ENCODE assay signal across 14 cellular contexts in genomic region chr17:1976683-1977064, GRCh38. TPM values are rescaled to one million over a fixed set of nuclear protein-coding genes. Genes with fewer than 3 reads are reported as not detected.
A peak's percentile ranks its signal among the peaks of the same experiment; 100 is the strongest.
DNase-seq lines count a peak whose midpoint lies in the region; ATAC-seq and TF ChIP-seq lines count a peak whose summit lies in the region.
"Had no signal": no experiment of that assay in that cellular context is flagged by ENCODE, and none has a peak within 500 bp of the region (broad histone marks: within the 10 kb centered on the region; RNA-seq: fewer than 3 reads in every experiment).

No MANE protein-coding gene starts in this region.

- peak overlapping the region; percentile 34; the same call in 1 of the 3 replicates for H3K4me3 Mint-ChIP-seq in GM23338
- H3K4me3 Mint-ChIP-seq: CD8-positive, alpha-beta memory T cell had no signal

- no peak overlapping the region for H2BK15ac ChIP-seq in mesendoderm (replicated peaks; ENCODE audit: low read depth)

- no CpG with 5 or more reads among the region's 5 CpGs for WGBS in mesendoderm (ENCODE audit: extremely low coverage, insufficient coverage, low lambda C conversion rate)

- H3K79me1 ChIP-seq in mesendoderm (ENCODE audit: low read length): no peaks in the 10 kb centered on the region

- no peak overlapping the region for H3K27ac ChIP-seq in BLaER1
- no peak overlapping the region for H3K27ac ChIP-seq in GM23338 (ENCODE audit: low read depth)
- H3K27ac ChIP-seq in mesendoderm (ENCODE audit: low read depth, low read length): no peak overlapping the region
- H3K27ac ChIP-seq: HL-60 had no signal

- H3K36me3 ChIP-seq in BLaER1 (no peaks in the 10 kb centered on the region), GM23338 (ENCODE audit: insufficient read depth) (no peaks in the 10 kb centered on the region), NT2/D1 (ENCODE audit: insufficient read depth, insufficient read length, low read length) (no peaks in the 10 kb centered on the region), mesendoderm (ENCODE audit: control insufficient read depth, insufficient read depth, low read length) (no peaks in the 10 kb centered on the region)
- H3K36me3 ChIP-seq: BE2C had no signal

- peak overlapping the region; percentile 10 for H3K56ac ChIP-seq in mesendoderm (ENCODE audit: low read length)

- peaks cover 22% of the 10 kb centered on the region for H3K27me3 Mint-ChIP-seq in GM23338 (ENCODE audit: insufficient read depth, low read depth, poor library complexity)

- DNase-seq in GM23338 (ENCODE audit: low spot score) (no peak), NT2/D1 (ENCODE audit: low read depth, low spot score) (no peak), mesendoderm (no peak), NCI-H187 treated with DMSO at 0.1 percent for 48 hours (lab: John Stamatoyannopoulos, UW) (no peak), NCI-H748 treated with DMSO at 0.1 percent for 48 hours (lab: John Stamatoyannopoulos, UW) (no peak)
- DNase-seq: BE2C, Caco-2, GDM1 had no signal

- H3K4me2 ChIP-seq in BLaER1 (peak overlapping the region; percentile 57), GM23338 (no peak overlapping the region), mesendoderm (ENCODE audit: low read length) (no peak overlapping the region)

- H4K8ac ChIP-seq in mesendoderm (ENCODE audit: low read depth, low read length): no peak overlapping the region

- H3K36me3 Mint-ChIP-seq in GM23338 (ENCODE audit: low read depth): no peaks in the 10 kb centered on the region

- H4K20me1 ChIP-seq in BLaER1 (peaks cover 89% of the 10 kb centered on the region), GM23338 (replicated peaks; ENCODE audit: insufficient read depth) (no peaks in the 10 kb centered on the region)

- peaks cover 9% of the 10 kb centered on the region; the same call in 2 of the 3 replicates for H3K4me1 Mint-ChIP-seq in GM23338

- H2AFZ ChIP-seq in GM23338: no peak overlapping the region

- H3K27ac Mint-ChIP-seq in GM23338: no peak overlapping the region

- no peak overlapping the region for H2AK5ac ChIP-seq in mesendoderm (ENCODE audit: low read length)

- no peak overlapping the region for H2BK5ac ChIP-seq in mesendoderm (ENCODE audit: low read length)

- ATAC-seq in GM23338 (no peak), GM18498 (IDR thresholded peaks at IDR 0.05; ENCODE audit: unreplicated experiment) (no peak)
- ATAC-seq: HCT116 had no signal

- H3K4me3 ChIP-seq in BLaER1: no peak overlapping the region
- H3K4me3 ChIP-seq in GM23338: no peak overlapping the region
- H3K4me3 ChIP-seq in NT2/D1 (ENCODE audit: insufficient read length, low read depth): no peak overlapping the region
- H3K4me3 ChIP-seq in mesendoderm (ENCODE audit: low read length): no peak overlapping the region

- H3K9me3 Mint-ChIP-seq in GM23338: no peaks in the 10 kb centered on the region
- H3K9me3 Mint-ChIP-seq: CD8-positive, alpha-beta memory T cell had no signal

- H3K9ac ChIP-seq in BLaER1 (no peak overlapping the region), NT2/D1 (ENCODE audit: insufficient read length, low read depth) (peak overlapping the region; percentile 36), mesendoderm (ENCODE audit: low read length) (no peak overlapping the region)

- H3K27me3 ChIP-seq in BLaER1: peaks cover 14% of the 10 kb centered on the region; the same call in 1 of the 2 replicates
- peaks cover 28% of the 10 kb centered on the region for H3K27me3 ChIP-seq in GM23338 (ENCODE audit: insufficient read depth)
- no peaks in the 10 kb centered on the region for H3K27me3 ChIP-seq in NT2/D1 (ENCODE audit: insufficient read depth, insufficient read length)
- H3K27me3 ChIP-seq in mesendoderm (ENCODE audit: insufficient read depth, low read length, poor library complexity): no peaks in the 10 kb centered on the region
- H3K27me3 ChIP-seq: BE2C had no signal

- no peak for TF ChIP-seq CTCF in GM23338 (conservative IDR thresholded peaks at IDR 0.05; ENCODE audit: low read depth in 2 of 2)

- H3K9me2 ChIP-seq in GM23338 (ENCODE audit: insufficient read depth): no peaks in the 10 kb centered on the region

- H3K4me1 ChIP-seq in BLaER1 (peaks cover 89% of the 10 kb centered on the region), GM23338 (ENCODE audit: insufficient read depth) (no peaks in the 10 kb centered on the region), NT2/D1 (ENCODE audit: insufficient read depth, insufficient read length) (peaks cover 25% of the 10 kb centered on the region), mesendoderm (ENCODE audit: control insufficient read depth, low read depth, low read length) (no peaks in the 10 kb centered on the region)
- H3K4me1 ChIP-seq: BE2C had no signal

- no peak overlapping the region for H3K23ac ChIP-seq in mesendoderm (ENCODE audit: low read length)

- H3F3A ChIP-seq in GM23338 (replicated peaks; ENCODE audit: low read depth): no peaks in the 10 kb centered on the region

- H3K79me2 ChIP-seq in GM23338 (replicated peaks; ENCODE audit: insufficient read depth): no peaks in the 10 kb centered on the region
- H3K79me2 ChIP-seq in mesendoderm (ENCODE audit: control insufficient read depth, insufficient read depth, low read length): no peaks in the 10 kb centered on the region

- H3K18ac ChIP-seq in mesendoderm (ENCODE audit: low read length): no peak overlapping the region

- H3K9me3 ChIP-seq in BLaER1 (no peaks in the 10 kb centered on the region), NT2/D1 (ENCODE audit: insufficient read depth, low read length) (no peaks in the 10 kb centered on the region)
- H3K9me3 ChIP-seq: BE2C, Caco-2 had no signal

- H2BK120ac ChIP-seq in mesendoderm (ENCODE audit: low read depth, low read length): no peak overlapping the region

- H4K5ac ChIP-seq in mesendoderm (ENCODE audit: low read length): no peak overlapping the region

- H3K4ac ChIP-seq in mesendoderm (ENCODE audit: low read depth, low read length): no peak overlapping the region

TF ChIP-seq in GM23338, 12 proteins besides CTCF, POLR2A, EP300 and RAD21 (continues in another document):
- TF ChIP-seq ZNF331 (CRISPR knock-in tag; IDR thresholded peaks at IDR 0.05; ENCODE audit: low read depth): no peak
- no peak for TF ChIP-seq EZH2 (IDR thresholded peaks at IDR 0.05; ENCODE audit: low read depth, unreplicated experiment)

RNA-seq across cellular contexts. Expression of gene RTN4RL1, which starts 48.5 kb away (rescaled TPM):
- 0.17 TPM in 1 of 2 replicates, not detected in the other for total RNA-seq in GM23338 (2014; rRNA removed; shearing (Covaris generic))
- not detected in 2 replicates for polyA plus RNA-seq in GM23338 (2016; fragmentation: Nextera tagmentation; extraction: Ambion mirVana)
- polyA plus RNA-seq in mesendoderm (2013, experiment 1 of 2): 0.20 TPM
- polyA plus RNA-seq in mesendoderm (2013, experiment 2 of 2): 0.14 TPM
- total RNA-seq: H1 had no signal

RNA-seq across cellular contexts. Expression of gene DPH1, which starts 53.3 kb away (rescaled TPM):
- total RNA-seq in GM23338 (2014; rRNA removed; shearing (Covaris generic)): 22.3 and 28.2 TPM in 2 replicates
- 9.0 and 11.8 TPM in 2 replicates for polyA plus RNA-seq in GM23338 (2016; fragmentation: Nextera tagmentation; extraction: Ambion mirVana)
- 20.0 TPM for polyA plus RNA-seq in mesendoderm (2013, experiment 1 of 2)
- polyA plus RNA-seq in mesendoderm (2013, experiment 2 of 2): 19.3 TPM
